In the genomic region with DNA sequence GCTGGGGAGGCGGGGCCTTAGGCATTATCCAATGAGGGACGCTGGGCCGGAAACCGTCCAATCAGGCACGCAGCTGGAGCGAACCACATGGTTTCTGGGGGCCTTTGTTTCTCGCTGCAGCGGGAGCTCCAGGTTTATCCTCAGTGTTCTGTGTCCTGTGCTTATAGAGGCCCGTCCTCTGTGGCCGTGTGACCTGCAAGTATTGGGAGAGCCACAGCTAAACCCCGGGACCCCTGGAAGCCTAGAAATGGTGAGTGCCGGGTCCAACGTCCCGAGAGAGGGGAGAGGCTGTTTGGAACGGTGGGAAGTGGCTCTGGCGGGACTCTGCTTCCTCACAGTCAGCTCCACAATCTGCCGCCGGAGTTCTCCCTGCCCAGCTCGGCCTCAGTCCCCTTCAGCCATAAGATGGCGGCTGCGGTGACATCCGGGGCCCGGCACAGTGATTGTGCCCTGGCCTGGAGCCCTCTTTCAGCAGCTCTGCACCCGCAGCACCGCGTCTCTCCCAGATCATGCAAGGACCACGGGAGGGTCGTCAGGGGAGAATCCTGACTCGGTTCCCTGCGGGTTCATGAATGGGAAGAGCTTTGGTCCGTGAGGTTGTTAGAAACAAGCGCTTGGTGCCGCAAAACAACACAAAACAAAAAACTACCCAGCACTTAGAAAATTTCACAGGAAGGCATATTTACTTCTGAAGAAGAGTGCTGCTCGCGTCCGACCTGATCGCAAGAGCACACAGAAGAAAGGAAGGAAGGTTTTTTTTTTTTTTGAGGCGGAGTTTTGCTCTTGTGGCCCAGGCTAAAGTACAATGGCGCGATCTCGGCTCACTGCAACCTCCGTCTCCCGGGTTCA, we compare ENCODE assay signal across 8 cellular contexts. TPM values are rescaled to one million over a fixed set of nuclear protein-coding genes. Genes with fewer than 3 reads are reported as not detected.
DNase-seq lines count a peak whose midpoint lies in the region; ATAC-seq and TF ChIP-seq lines count a peak whose summit lies in the region.

TSS of gene ZNF253 (plus strand) at position 133 of the 849 bp plus-strand sequence. CDS start at position 248, 115 bp downstream.

- peak within 1 kb of the TSS; percentile 100 for H3K4me3 Mint-ChIP-seq in activated CD4-positive, alpha-beta T cell treated with anti-CD3 and anti-CD28 coated beads, Interleukin-2, amount 10 ng/mL, durations not matched to agents 7 days and 5 days

- peak; percentile 92 for TF ChIP-seq POLR2A in GM19193 (IDR thresholded peaks at IDR 0.05; ENCODE audit: extremely low read depth, insufficient read depth, insufficient read length)

- peaks cover 29% of the 10 kb centered on the region for H3K4me1 Mint-ChIP-seq in activated CD4-positive, alpha-beta T cell treated with anti-CD3 and anti-CD28 coated beads, Interleukin-2, amount 10 ng/mL, durations not matched to agents 7 days and 5 days

- H3K9me3 Mint-ChIP-seq in activated CD4-positive, alpha-beta T cell treated with anti-CD3 and anti-CD28 coated beads, Interleukin-2, amount 10 ng/mL, durations not matched to agents 7 days and 5 days = peaks cover 29% of the 10 kb centered on the region

- ATAC-seq in HG03442 (IDR thresholded peaks at IDR 0.05; ENCODE audit: unreplicated experiment) = peak; percentile 94

- POLR2A ChIA-PET in activated CD4-positive, alpha-beta T cell treated with anti-CD3 and anti-CD28 coated beads, Interleukin-2, amount 10 ng/mL, durations not matched to agents 7 days and 5 days (lab: Charles Lee) = interaction anchor here (0.5 to 1.5 kb wide), 6 partner anchors 24 to 1321 kb away, joined by 3 to 10 read pairs (median 4); partner anchors contain the start of genes ZNF506 and ZNF93

- no peaks in the 10 kb centered on the region for H3K27me3 Mint-ChIP-seq in activated CD4-positive, alpha-beta T cell treated with anti-CD3 and anti-CD28 coated beads, Interleukin-2, amount 10 ng/mL, durations not matched to agents 7 days and 5 days

- peaks cover 32% of the 10 kb centered on the region for H3K36me3 Mint-ChIP-seq in activated CD4-positive, alpha-beta T cell treated with anti-CD3 and anti-CD28 coated beads, Interleukin-2, amount 10 ng/mL, durations not matched to agents 7 days and 5 days (ENCODE audit: low read depth)

- DNase-seq in Ammon's horn (ENCODE audit: low spot score) (peak; percentile 98), NCI-H526 (lab: John Stamatoyannopoulos, UW) (peak; percentile 85 to 94), dedifferentiated amniotic fluid mesenchymal stem cell (ENCODE audit: extremely low spot score) (peak; percentile 98), left kidney (ENCODE audit: low read depth, low spot score) (peak; percentile 99)
- DNase-seq in activated CD4-positive, alpha-beta T cell treated with anti-CD3 and anti-CD28 coated beads, Interleukin-2, amount 10 ng/mL, durations not matched to agents 7 days and 5 days = peak; percentile 98
- DNase-seq in stimulated activated CD4-positive, alpha-beta T cell treated with anti-CD3 and anti-CD28 coated beads, Interleukin-1b, Interleukin-23, amount 100 ng/mL, for 48 hours = peak; percentile 96

- peak within 1 kb of the TSS; percentile 100 for H3K27ac Mint-ChIP-seq in activated CD4-positive, alpha-beta T cell treated with anti-CD3 and anti-CD28 coated beads, Interleukin-2, amount 10 ng/mL, durations not matched to agents 7 days and 5 days

- CTCF ChIA-PET in activated CD4-positive, alpha-beta T cell treated with anti-CD3 and anti-CD28 coated beads, Interleukin-2, amount 10 ng/mL, durations not matched to agents 7 days and 5 days (lab: Charles Lee) = interaction anchor here (0.7 to 1.0 kb wide), 3 partner anchors 10 to 1383 kb away, joined by 3 read pairs; no protein-coding TSS in a partner anchor

RNA-seq across cellular contexts. Expression of gene ZNF253, which starts in this region (rescaled TPM):
- total RNA-seq in activated CD4-positive, alpha-beta T cell treated with anti-CD3 and anti-CD28 coated beads, Interleukin-2, amount 10 ng/mL, durations not matched to agents 7 days and 5 days = 10 to 100 TPM; 19.8 to 22.5 TPM

Comparison
In these comparisons a context has a peak if more than half of its experiments do, and no peak if none do; other contexts are left out.
1. Peak in every context shown above with its lines: DNase-seq and ATAC-seq.